1 cellular context compared by ENCODE assay signal in the genomic region with DNA sequence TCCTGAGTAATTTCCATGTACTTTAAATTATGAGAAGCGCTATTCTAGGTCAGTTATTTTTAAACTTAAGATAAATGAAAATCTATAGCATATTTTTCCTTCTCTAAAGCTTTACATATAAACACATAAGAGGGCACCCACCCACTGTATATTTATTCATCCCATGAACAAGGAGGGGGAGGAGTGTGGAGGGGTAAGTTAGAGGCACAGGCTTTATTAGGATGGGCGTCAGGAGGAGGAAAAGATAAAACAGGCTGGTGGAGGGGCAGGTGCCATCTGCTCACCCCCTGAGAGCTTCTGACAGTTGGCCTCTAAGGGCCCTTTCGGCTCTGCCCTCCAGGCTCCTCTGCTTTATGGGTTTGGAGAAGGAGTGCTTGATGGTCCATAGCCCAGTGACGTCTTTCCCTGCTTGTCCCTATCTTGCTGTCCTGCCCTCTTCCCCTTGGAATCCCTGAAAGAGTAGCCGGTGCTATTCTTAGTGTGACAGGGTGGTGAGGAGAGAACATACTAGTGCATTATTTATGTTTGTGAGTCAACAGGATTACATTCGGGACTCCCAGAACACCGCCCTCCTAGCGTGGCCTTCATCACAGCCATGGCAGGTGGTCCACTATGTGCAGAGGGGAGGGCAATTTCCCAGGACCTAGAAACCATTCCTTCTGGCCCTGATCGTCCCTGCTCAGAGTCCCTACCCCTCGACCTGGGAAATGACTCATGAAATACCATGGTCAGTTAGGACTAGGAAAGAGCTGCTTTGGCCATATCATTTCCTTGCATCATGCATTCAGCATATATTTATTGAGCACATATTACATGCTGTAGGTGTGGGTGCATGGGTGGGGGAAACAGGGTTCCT.
TF ChIP-seq lines count a peak whose summit lies in the region.

No MANE protein-coding gene starts in this region.

TF ChIP-seq in K562, 482 proteins besides CTCF, POLR2A, EP300 and RAD21:
- peak; percentile 24; the same call in 1 of the 2 replicates for TF ChIP-seq CEBPG (CRISPR knock-in tag; IDR thresholded peaks at IDR 0.05)
- peak in 1 of 2 experiments; percentile 51; a peak in 1 of 4 replicates for TF ChIP-seq CEBPG (tag; conservative IDR thresholded peaks at IDR 0.05 in 1 of 2, IDR thresholded peaks at IDR 0.05 in 1 of 2)
- no peak for TF ChIP-seq ZNF561 (CRISPR knock-in tag; conservative IDR thresholded peaks at IDR 0.05)
- peak; percentile 58; the same call in 1 of the 2 replicates for TF ChIP-seq ZNF24 (IDR thresholded peaks at IDR 0.05)
